In the genomic region with DNA sequence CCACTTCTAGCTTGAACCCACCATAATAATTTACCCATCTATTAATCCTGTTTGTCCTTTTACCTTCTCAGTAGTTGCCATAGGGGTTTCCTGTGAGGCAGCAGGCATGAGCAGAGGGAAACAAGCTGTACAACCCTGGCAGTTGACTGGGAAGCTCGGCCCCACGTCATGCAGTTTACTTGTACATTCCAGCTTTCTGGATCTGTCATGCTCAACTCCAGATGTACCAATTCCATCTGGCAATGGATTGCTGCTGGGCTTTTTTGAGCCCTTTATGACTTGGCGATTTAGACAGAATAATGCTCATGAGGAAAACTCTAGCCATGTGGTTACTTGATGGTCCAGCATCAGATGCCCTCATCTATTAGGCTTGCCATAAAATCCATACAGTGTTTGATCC, we compare ENCODE assay signal across 19 cellular contexts.
"Had no signal": no experiment of that assay in that cellular context is flagged by ENCODE, and none has a peak within 500 bp of the region (broad histone marks: within the 10 kb centered on the region; RNA-seq: fewer than 3 reads in every experiment).

No MANE protein-coding gene starts in this region.

- H3K4me3 Mint-ChIP-seq: activated CD4-positive, alpha-beta T cell treated with anti-CD3 and anti-CD28 coated beads, Interleukin-2, amount 10 ng/mL, durations not matched to agents 24 days and 14 days; activated CD8-positive, alpha-beta T cell treated with anti-CD3 and anti-CD28 coated beads for 36 hours; activated naive CD8-positive, alpha-beta T cell treated with anti-CD3 and anti-CD28 coated beads for 36 hours; activated T-helper 17 cell treated with anti-CD3 and anti-CD28 coated beads, Interleukin-2, amount 50 U/mL, for 72 hours; effector memory CD8-positive, alpha-beta T cell; immature natural killer cell; memory B cell; naive B cell; neural crest cell had no signal

- H3K9me3 Mint-ChIP-seq: activated CD4-positive, alpha-beta T cell treated with anti-CD3 and anti-CD28 coated beads, Interleukin-2, amount 10 ng/mL, durations not matched to agents 24 days and 14 days; activated CD8-positive, alpha-beta T cell treated with anti-CD3 and anti-CD28 coated beads for 36 hours; activated naive CD8-positive, alpha-beta T cell treated with anti-CD3 and anti-CD28 coated beads for 36 hours; naive B cell had no signal

- H3K4me3 ChIP-seq: cardiac muscle cell, esophagus squamous epithelium, mucosa of descending colon, thyroid gland had no signal

- H3K4me1 Mint-ChIP-seq: activated naive CD8-positive, alpha-beta T cell treated with anti-CD3 and anti-CD28 coated beads for 36 hours; activated T-helper 17 cell treated with anti-CD3 and anti-CD28 coated beads, Interleukin-2, amount 50 U/mL, for 72 hours; memory B cell; naive B cell had no signal

- H3K9me3 ChIP-seq: esophagus squamous epithelium, mucosa of descending colon, thyroid gland had no signal

- DNase-seq: activated CD4-positive, alpha-beta T cell treated with anti-CD3 and anti-CD28 coated beads, Interleukin-2, amount 10 ng/mL, durations not matched to agents 24 days and 14 days; activated CD8-positive, alpha-beta T cell treated with anti-CD3 and anti-CD28 coated beads for 36 hours; activated naive CD4-positive, alpha-beta T cell; activated naive CD8-positive, alpha-beta T cell treated with anti-CD3 and anti-CD28 coated beads for 36 hours; activated T-cell treated with anti-CD3 and anti-CD28 coated beads, Interleukin-2, amount 50 U/mL, for 1 hour; amniotic stem cell; effector memory CD8-positive, alpha-beta T cell; esophagus squamous epithelium; immature natural killer cell; mucosa of descending colon; naive B cell; stimulated activated CD4-positive, alpha-beta T cell treated with anti-CD3 and anti-CD28 coated beads, Interleukin-2, amount 100 ng/mL, for 24 hours; stimulated activated naive CD4-positive, alpha-beta T cell treated with Interleukin-2 at 50 U/mL for 16 hours; thyroid gland had no signal

- ATAC-seq: activated CD8-positive, alpha-beta T cell treated with anti-CD3 and anti-CD28 coated beads for 36 hours; activated T-helper 17 cell treated with anti-CD3 and anti-CD28 coated beads, Interleukin-2, amount 50 U/mL, for 72 hours; effector memory CD8-positive, alpha-beta T cell; mucosa of descending colon had no signal

- H3K27ac Mint-ChIP-seq: activated CD4-positive, alpha-beta T cell treated with anti-CD3 and anti-CD28 coated beads, Interleukin-2, amount 10 ng/mL, durations not matched to agents 24 days and 14 days; activated CD8-positive, alpha-beta T cell treated with anti-CD3 and anti-CD28 coated beads for 36 hours; activated naive CD8-positive, alpha-beta T cell treated with anti-CD3 and anti-CD28 coated beads for 36 hours; activated T-helper 17 cell treated with anti-CD3 and anti-CD28 coated beads, Interleukin-2, amount 50 U/mL, for 72 hours; effector memory CD8-positive, alpha-beta T cell; immature natural killer cell; memory B cell; naive B cell; progenitor cell of endocrine pancreas had no signal

- H3K27me3 Mint-ChIP-seq: activated T-helper 17 cell treated with anti-CD3 and anti-CD28 coated beads, Interleukin-2, amount 50 U/mL, for 72 hours; effector memory CD8-positive, alpha-beta T cell; memory B cell; naive B cell; progenitor cell of endocrine pancreas had no signal

- H3K4me1 ChIP-seq: esophagus squamous epithelium had no signal

- H3K36me3 Mint-ChIP-seq: activated naive CD8-positive, alpha-beta T cell treated with anti-CD3 and anti-CD28 coated beads for 36 hours; immature natural killer cell; memory B cell; naive B cell had no signal

- H3K36me3 ChIP-seq: cardiac muscle cell, esophagus squamous epithelium, thyroid gland had no signal

- H3K27ac ChIP-seq: cardiac muscle cell, esophagus squamous epithelium, thyroid gland had no signal

- H3K27me3 ChIP-seq: cardiac muscle cell, esophagus squamous epithelium, thyroid gland had no signal
